ENCODE assay signal across 6 cellular contexts in the genomic region with DNA sequence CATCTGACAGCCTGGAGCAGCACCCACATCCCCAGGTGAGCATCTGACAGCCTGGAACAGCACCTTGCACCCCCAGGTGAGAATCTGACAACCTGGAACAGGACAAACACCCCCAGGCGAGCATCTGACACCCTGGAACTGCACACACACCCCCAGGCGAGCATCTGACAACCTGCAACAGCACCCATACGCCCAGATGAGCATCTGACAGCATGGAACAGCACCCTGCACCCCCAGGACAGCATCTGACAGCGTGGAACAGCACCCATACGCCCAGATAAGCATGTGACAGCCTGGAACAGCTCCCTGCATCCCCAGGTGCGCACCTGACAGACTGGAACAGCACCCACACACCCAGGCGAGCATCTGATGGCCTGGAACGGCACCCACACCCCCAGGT. TPM values are rescaled to one million over a fixed set of nuclear protein-coding genes. Genes with fewer than 3 reads are reported as not detected.
DNase-seq lines count a peak whose midpoint lies in the region; ATAC-seq, FAIRE-seq and TF ChIP-seq lines count a peak whose summit lies in the region.
"Not testable (repeated sequence)": the region's sequence is repeated elsewhere in the genome, so short reads cannot be mapped to it uniquely, and the experiment has no call there.

No MANE protein-coding gene starts in this region.

- H3F3A ChIP-seq in PC-3 (ENCODE audit: low read length, unreplicated experiment): not testable (repeated sequence)

- not testable (repeated sequence) for H3K79me2 ChIP-seq in PC-3 (ENCODE audit: low read length)

- not testable (repeated sequence) for H3K9me3 ChIP-seq in PC-3 (ENCODE audit: low read length); kidney (ENCODE audit: control insufficient read depth in 1 of 2, low read length in 2 of 2); upper lobe of right lung

- H3K4me3 ChIP-seq in PC-3 (ENCODE audit: low read length); kidney (ENCODE audit: low read length in 2 of 2); upper lobe of right lung: not testable (repeated sequence)

- intact Hi-C loops in PC-3 (cut with micrococcal nuclease); Right ventricle myocardium inferior (cut with DNase I); kidney (cut with DNase I); posterior vena cava (cut with DNase I); upper lobe of right lung (cut with DNase I): not testable (repeated sequence)

- FAIRE-seq in kidney (lab: Jason Lieb, UNC): not testable (repeated sequence)

- POLR2A ChIA-PET in PC-3 (lab: Charles Lee; ENCODE audit: unreplicated experiment): not testable (repeated sequence)

- H3K27ac ChIP-seq in PC-3 (ENCODE audit: low read length); kidney (ENCODE audit: low read depth in 2 of 2, low read length in 2 of 2); upper lobe of right lung: not testable (repeated sequence)

- H3K36me3 ChIP-seq in PC-3 (ENCODE audit: low read depth, low read length); kidney (ENCODE audit: control insufficient read depth in 1 of 2, insufficient read depth in 2 of 2, low read length in 2 of 2); upper lobe of right lung: not testable (repeated sequence)

- DNase-seq in AG20443 (ENCODE audit: low spot score): peak; percentile 5
- DNase-seq in PC-3: peak; percentile 0
- DNase-seq in Right ventricle myocardium inferior (ENCODE audit: missing footprints): peak; percentile 5
- peak; percentile 68 for DNase-seq in kidney
- peak; percentile 61 for DNase-seq in posterior vena cava (ENCODE audit: low spot score)
- peak; percentile 7 for DNase-seq in upper lobe of right lung

- ATAC-seq in PC-3, Right ventricle myocardium inferior, upper lobe of right lung: not testable (repeated sequence)

- BruUV-seq in PC-3 (replicated peaks; lab: Mats Ljungman, UMichigan): not testable (repeated sequence)

- H4K20me1 ChIP-seq in PC-3 (ENCODE audit: low read length): not testable (repeated sequence)

- H3K27me3 ChIP-seq in PC-3 (ENCODE audit: low read length); upper lobe of right lung: not testable (repeated sequence)

- H3K4me1 ChIP-seq in PC-3 (ENCODE audit: insufficient read depth, low read length); kidney (ENCODE audit: control insufficient read depth in 1 of 2, insufficient read depth in 1 of 2, low read depth in 1 of 2, low read length in 2 of 2); upper lobe of right lung: not testable (repeated sequence)

- H2AFZ ChIP-seq in PC-3 (ENCODE audit: low read length): not testable (repeated sequence)

- not testable (repeated sequence) for H3K9ac ChIP-seq in PC-3 (ENCODE audit: low read length); kidney (ENCODE audit: low read length in 2 of 2)

- not testable (repeated sequence) for H3K4me2 ChIP-seq in PC-3 (ENCODE audit: low read length)

- TF ChIP-seq CTCF in PC-3 (conservative IDR thresholded peaks at IDR 0.05; ENCODE audit: low read depth, low read length); kidney (IDR thresholded peaks at IDR 0.05; ENCODE audit: borderline replicate concordance, extremely low read depth, insufficient read depth); upper lobe of right lung (IDR thresholded peaks at IDR 0.05): not testable (repeated sequence)

- CTCF ChIA-PET in PC-3 (lab: Charles Lee): not testable (repeated sequence)

- not testable (repeated sequence) for H3K9me2 ChIP-seq in PC-3 (replicated peaks; ENCODE audit: low read length)

RNA-seq across cellular contexts. Expression of a gene that starts 49.0 kb away (rescaled TPM):
- total RNA-seq in PC-3 (2014; rRNA removed): 0.11 and 1.2 TPM in 2 replicates
- total RNA-seq in Right ventricle myocardium inferior: 0.70 TPM
- 2.4 TPM for total RNA-seq in kidney
- polyA plus RNA-seq in kidney (ENCODE audit: insufficient read depth, low read depth, low replicate concordance): 0.15 TPM
- under 1 TPM; 0.24 to 0.46 TPM for total RNA-seq in posterior vena cava
- 1.3 TPM for total RNA-seq in upper lobe of right lung

Comparison
In these comparisons a context has a peak if more than half of its experiments do, and no peak if none do; other contexts are left out.
1. DNase-seq: peak in every context shown above with its lines; median percentile 68 in kidney; 61 in posterior vena cava; 7 in upper lobe of right lung; 5 in AG20443; 5 in Right ventricle myocardium inferior; 0 in PC-3.